In the genomic region with DNA sequence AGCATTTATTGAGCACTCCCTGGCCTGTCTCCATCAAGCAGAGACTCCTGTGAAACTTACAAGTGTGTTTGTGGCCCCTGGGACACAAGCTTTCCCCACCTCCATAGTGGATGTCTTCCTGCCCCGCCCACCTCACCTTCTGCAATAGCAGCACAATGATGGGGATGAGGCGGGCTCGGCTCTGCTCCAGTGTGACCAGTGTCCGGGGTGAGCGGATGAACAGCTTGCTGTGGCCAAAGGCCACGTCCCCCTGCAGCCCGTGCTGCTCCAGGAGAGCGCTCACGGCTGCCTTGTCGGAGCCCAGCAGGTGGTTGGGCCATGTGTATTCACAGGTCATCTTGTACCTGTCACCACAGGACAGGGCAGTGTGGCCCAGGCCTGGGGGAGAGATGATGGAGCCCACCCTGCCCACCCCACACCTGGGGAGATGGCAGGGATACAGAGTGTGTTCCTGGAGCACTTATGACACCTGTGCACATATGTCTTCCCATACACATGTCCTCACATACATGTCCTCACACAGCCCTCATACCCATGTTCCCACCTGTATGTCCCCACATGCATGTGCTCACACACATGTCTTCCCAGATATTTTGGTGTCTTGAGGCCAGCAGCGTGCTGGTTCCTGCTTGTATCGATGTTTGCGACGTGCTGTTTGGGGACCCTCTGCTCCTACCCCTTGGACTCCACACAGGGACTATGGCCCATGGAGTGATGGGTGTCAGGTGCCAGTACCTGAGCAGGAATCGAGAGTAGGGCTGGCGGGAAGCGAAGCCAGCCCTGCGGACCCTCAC, we compare ENCODE assay signal across 1 cellular context.
TF ChIP-seq lines count a peak whose summit lies in the region.

No MANE protein-coding gene starts in this region.

TF ChIP-seq in HepG2, 621 proteins besides CTCF, POLR2A, EP300 and RAD21:
- TF ChIP-seq SMYD3 (CRISPR knock-in tag; IDR thresholded peaks at IDR 0.05) (no peak), PREB (CRISPR knock-in tag; IDR thresholded peaks at IDR 0.05) (no peak), ZFY (CRISPR knock-in tag; IDR thresholded peaks at IDR 0.05) (no peak), ZNF335 (CRISPR knock-in tag; IDR thresholded peaks at IDR 0.05) (no peak), SIX1 (CRISPR knock-in tag; IDR thresholded peaks at IDR 0.05; ENCODE audit: borderline replicate concordance) (no peak), ZBTB42 (CRISPR knock-in tag; IDR thresholded peaks at IDR 0.05) (no peak), ZFYVE20 (CRISPR knock-in tag; IDR thresholded peaks at IDR 0.05; ENCODE audit: borderline replicate concordance, low read depth) (no peak)
- TF ChIP-seq, protein P1, sequence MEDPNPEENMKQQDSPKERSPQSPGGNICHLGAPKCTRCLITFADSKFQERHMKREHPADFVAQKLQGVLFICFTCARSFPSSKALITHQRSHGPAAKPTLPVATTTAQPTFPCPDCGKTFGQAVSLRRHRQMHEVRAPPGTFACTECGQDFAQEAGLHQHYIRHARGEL (CRISPR knock-in tag; IDR thresholded peaks at IDR 0.05), result no peak
- TF ChIP-seq, protein P2, sequence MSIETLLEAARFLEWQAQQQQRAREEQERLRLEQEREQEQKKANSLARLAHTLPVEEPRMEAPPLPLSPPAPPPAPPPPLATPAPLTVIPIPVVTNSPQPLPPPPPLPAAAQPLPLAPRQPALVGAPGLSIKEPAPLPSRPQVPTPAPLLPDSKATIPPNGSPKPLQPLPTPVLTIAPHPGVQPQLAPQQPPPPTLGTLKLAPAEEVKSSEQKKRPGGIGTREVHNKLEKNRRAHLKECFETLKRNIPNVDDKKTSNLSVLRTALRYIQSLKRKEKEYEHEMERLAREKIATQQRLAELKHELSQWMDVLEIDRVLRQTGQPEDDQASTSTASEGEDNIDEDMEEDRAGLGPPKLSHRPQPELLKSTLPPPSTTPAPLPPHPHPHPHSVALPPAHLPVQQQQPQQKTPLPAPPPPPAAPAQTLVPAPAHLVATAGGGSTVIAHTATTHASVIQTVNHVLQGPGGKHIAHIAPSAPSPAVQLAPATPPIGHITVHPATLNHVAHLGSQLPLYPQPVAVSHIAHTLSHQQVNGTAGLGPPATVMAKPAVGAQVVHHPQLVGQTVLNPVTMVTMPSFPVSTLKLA (IDR thresholded peaks at IDR 0.05), result peak; percentile 49
